In the genomic region with DNA sequence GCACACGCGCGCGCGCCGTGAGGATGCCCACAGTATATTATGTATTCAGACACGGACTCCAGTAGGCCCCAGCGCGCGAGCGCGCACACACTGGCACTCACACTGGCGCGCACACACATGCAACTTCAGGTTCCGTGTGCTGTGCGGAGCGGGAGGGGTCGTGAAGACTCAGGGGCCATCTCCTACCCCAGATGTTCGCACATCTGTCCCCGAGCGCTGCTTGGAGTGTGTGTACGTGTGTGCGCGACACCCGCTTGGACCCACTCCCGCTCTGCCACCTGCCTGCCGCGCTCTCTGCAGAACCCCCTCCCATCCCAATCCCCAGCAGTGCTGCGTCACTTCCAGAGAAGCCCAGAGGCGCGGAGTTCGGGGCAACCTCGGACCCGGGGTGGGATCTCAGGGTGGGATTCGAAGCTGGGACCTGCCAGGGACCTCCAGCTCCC, we compare ENCODE assay signal across 8 cellular contexts. TPM values are rescaled to one million over a fixed set of nuclear protein-coding genes. Genes with fewer than 3 reads are reported as not detected.
DNase-seq lines count a peak whose midpoint lies in the region; ATAC-seq, FAIRE-seq and TF ChIP-seq lines count a peak whose summit lies in the region.

No MANE protein-coding gene starts in this region.

- H3K27me3 ChIP-seq in RWPE2 (ENCODE audit: insufficient read depth, poor library complexity, severe bottlenecking): no peaks in the 10 kb centered on the region
- peaks cover 0 to 5% (median 0%) of the 10 kb centered on the region in 4 donors for H3K27me3 ChIP-seq in pancreas

- H3K9me3 ChIP-seq in RWPE2 (ENCODE audit: severe bottlenecking) (no peaks in the 10 kb centered on the region), pancreas (no peaks in the 10 kb centered on the region)

- H3K9me3 Mint-ChIP-seq in Calu3 (ENCODE audit: low read depth, unreplicated experiment): no peaks in the 10 kb centered on the region

- no peak for TF ChIP-seq CTCF in Calu3 (IDR thresholded peaks at IDR 0.05; ENCODE audit: unreplicated experiment)
- TF ChIP-seq CTCF in RWPE2 (IDR thresholded peaks at IDR 0.05; ENCODE audit: poor library complexity, severe bottlenecking): no peak
- no peak for TF ChIP-seq CTCF in fibroblast of pulmonary artery (IDR thresholded peaks at IDR 0.05; ENCODE audit: low read length, missing control alignments)
- no peak for TF ChIP-seq CTCF in pancreas (IDR thresholded peaks at IDR 0.05)

- peak overlapping the region; percentile 74 for H3K27ac Mint-ChIP-seq in Calu3 (ENCODE audit: unreplicated experiment)

- H3K4me3 ChIP-seq in RWPE2 (ENCODE audit: severe bottlenecking): peak overlapping the region; percentile 35
- H3K4me3 ChIP-seq in fibroblast of pulmonary artery (replicated peaks; ENCODE audit: low read depth, low read length): peak overlapping the region; percentile 58
- peak overlapping the region; percentile 20 to 61 (median 26) for H3K4me3 ChIP-seq in pancreas

- DNase-seq in Calu3: no peak
- DNase-seq in RWPE2 (ENCODE audit: low spot score): no peak
- peak; percentile 24 for DNase-seq in fibroblast of pulmonary artery (ENCODE audit: low read depth)
- DNase-seq in pancreas: peak in 1 of 6 donors; percentile 58
- DNase-seq in OCI-M2 (lab: John Stamatoyannopoulos, UW; ENCODE audit: unreplicated experiment): no peak
- no peak for DNase-seq in activated gamma-delta T cell (lab: John Stamatoyannopoulos, UW)
- no peak for DNase-seq in NCI-H1930 (lab: John Stamatoyannopoulos, UW)
- DNase-seq in MV-4-11 (lab: John Stamatoyannopoulos, UW): no peak

- peaks cover 19% of the 10 kb centered on the region for H3K4me1 Mint-ChIP-seq in Calu3 (ENCODE audit: low read depth, unreplicated experiment)

- CTCF ChIA-PET in Calu3 (lab: Charles Lee): interaction anchor here (0.5 to 1.2 kb wide), 2 partner anchors 40 to 52 kb away, joined by 3 to 6 read pairs; no protein-coding TSS in a partner anchor

- H3K4me1 ChIP-seq in RWPE2 (ENCODE audit: insufficient read depth, poor library complexity, severe bottlenecking): peaks cover 32% of the 10 kb centered on the region
- peaks cover 0 to 8% (median 6%) of the 10 kb centered on the region in 3 donors for H3K4me1 ChIP-seq in pancreas

- FAIRE-seq in pancreas (lab: Jason Lieb, UNC): no peak

- intact Hi-C loops in Calu3 (cut with micrococcal nuclease; ENCODE audit: unreplicated experiment): loop anchor here (2.0 to 5.0 kb wide), 6 partner anchors 62 to 993 kb away; no protein-coding TSS in a partner anchor
- intact Hi-C loops in pancreas (cut with DNase I): no loop called here

- WGBS in pancreas, 2 donors: 15% methylated on average over 31 to 35 of the region's 35 CpGs

- H3K36me3 ChIP-seq in RWPE2 (ENCODE audit: low read depth) (no peaks in the 10 kb centered on the region), pancreas (no peaks in the 10 kb centered on the region)

- H3K4me3 Mint-ChIP-seq in Calu3 (ENCODE audit: low read depth, unreplicated experiment): peak overlapping the region; percentile 93

- H3K27me3 Mint-ChIP-seq in Calu3 (ENCODE audit: unreplicated experiment): no peaks in the 10 kb centered on the region

- BruUV-seq in Calu3 (replicated peaks; lab: Mats Ljungman, UMichigan): no TSS peak

- ATAC-seq in RWPE2 (ENCODE audit: low read depth) (no peak), pancreas (peak in 2 of 4 donors; percentile 2 to 3)

- peaks cover 50% of the 10 kb centered on the region for H3K36me3 Mint-ChIP-seq in Calu3 (ENCODE audit: insufficient read depth, unreplicated experiment)

- H3K27ac ChIP-seq in RWPE2 (ENCODE audit: poor library complexity, severe bottlenecking): peak overlapping the region; percentile 40
- H3K27ac ChIP-seq in pancreas: no peak overlapping the region

RNA-seq across cellular contexts. Expression of a gene that starts 2.6 kb away (rescaled TPM):
- total RNA-seq in Calu3 (2022) (12.5 and 19.9 TPM in 2 replicates), pancreas (10 to 100 TPM in 1 of 6 donors, 1 to 10 TPM in 5; 1.3 to 11.0 (median 2.9) TPM)
- 1 to 10 TPM in 1 of 2 donors, under 1 TPM in 1; 0.65 to 1.1 TPM for polyA plus RNA-seq in pancreas
